8 cellular contexts compared by ENCODE assay signal in genomic region chr20:34954905-34955231, GRCh38. TPM values are rescaled to one million over a fixed set of nuclear protein-coding genes. Genes with fewer than 3 reads are reported as not detected.
DNase-seq lines count a peak whose midpoint lies in the region; ATAC-seq and TF ChIP-seq lines count a peak whose summit lies in the region.

No MANE protein-coding gene starts in this region.

- H3K36me3 ChIP-seq in BE2C (no peaks in the 10 kb centered on the region; the same call in 1 of the 2 replicates), H7 (replicated peaks; ENCODE audit: control insufficient read depth, insufficient read depth, low read length) (peaks cover 2% of the 10 kb centered on the region; the same call in 1 of the 2 replicates), SJSA1 (peaks cover 20% of the 10 kb centered on the region)

- H3K4me3 Mint-ChIP-seq in endothelial cell (ENCODE audit: unreplicated experiment) (peak overlapping the region; percentile 95), natural killer cell (peak overlapping the region; percentile 100)

- H3K4me1 ChIP-seq in BE2C = peaks cover 4% of the 10 kb centered on the region
- peaks cover 10% of the 10 kb centered on the region for H3K4me1 ChIP-seq in SJSA1 (replicated peaks)

- H3K4me3 ChIP-seq in BE2C (ENCODE audit: low read depth, low read length) = peak overlapping the region; percentile 67
- H3K4me3 ChIP-seq in H7 (ENCODE audit: insufficient read depth, low read depth, low read length) = peak overlapping the region; percentile 77
- peak overlapping the region; percentile 58 for H3K4me3 ChIP-seq in SJSA1

- peak overlapping the region; percentile 81 for H3K27ac ChIP-seq in SJSA1

- H3K9me3 Mint-ChIP-seq in endothelial cell (ENCODE audit: unreplicated experiment) (no peaks in the 10 kb centered on the region), natural killer cell (no peaks in the 10 kb centered on the region)

- DNase-seq in BE2C (peak; percentile 59), H7 (peak; percentile 48), SJSA1 (ENCODE audit: low read depth in 1 of 2, low spot score in 2 of 2) (no peak), endothelial cell (ENCODE audit: low spot score) (peak; percentile 17), natural killer cell (no peak), GM10266 (ENCODE audit: extremely low spot score) (no peak), occipital lobe (lab: John Stamatoyannopoulos, UW) (no peak)
- no peak for DNase-seq in stimulated activated CD4-positive, alpha-beta T cell treated with anti-CD3 and anti-CD28 coated beads, Interleukin-1b, Interleukin-23, amount 100 ng/mL, for 48 hours

- H3K27ac Mint-ChIP-seq in endothelial cell (ENCODE audit: unreplicated experiment) (peak overlapping the region; percentile 95), natural killer cell (peak overlapping the region; percentile 94 to 98)

- peaks cover 3% of the 10 kb centered on the region for H3K27me3 Mint-ChIP-seq in endothelial cell (ENCODE audit: unreplicated experiment)
- H3K27me3 Mint-ChIP-seq in natural killer cell (ENCODE audit: low read depth in 2 of 2) = no peaks in the 10 kb centered on the region

- TF ChIP-seq CTCF in BE2C (IDR thresholded peaks at IDR 0.05; ENCODE audit: low read depth, low read length) = no peak
- TF ChIP-seq CTCF in endothelial cell (IDR thresholded peaks at IDR 0.05; ENCODE audit: unreplicated experiment) = no peak
- no peak for TF ChIP-seq CTCF in natural killer cell (IDR thresholded peaks at IDR 0.05)
- no peak for TF ChIP-seq CTCF in GM10266 (IDR thresholded peaks at IDR 0.05; ENCODE audit: control insufficient read depth, insufficient read depth, low read depth, missing control alignments)

- intact Hi-C loops in natural killer cell (cut with micrococcal nuclease) = loop anchor here (1.0 kb wide), 2 partner anchors 79 to 83 kb away; partner anchors contain the start of genes ACSS2 and GGT7

- H3K27me3 ChIP-seq in BE2C (no peaks in the 10 kb centered on the region), H7 (ENCODE audit: control insufficient read depth, insufficient read depth, low read length) (no peaks in the 10 kb centered on the region), SJSA1 (replicated peaks) (no peaks in the 10 kb centered on the region)

- ATAC-seq in natural killer cell = peak in 1 of 3 donors; percentile 2

- H3K36me3 Mint-ChIP-seq in endothelial cell (ENCODE audit: low read depth, unreplicated experiment) (peaks cover 7% of the 10 kb centered on the region), natural killer cell (no peaks in the 10 kb centered on the region)

- no peaks in the 10 kb centered on the region for H3K9me3 ChIP-seq in BE2C
- no peaks in the 10 kb centered on the region for H3K9me3 ChIP-seq in SJSA1 (replicated peaks)

- H3K4me1 Mint-ChIP-seq in endothelial cell (ENCODE audit: unreplicated experiment) (peaks cover 27% of the 10 kb centered on the region), natural killer cell (peaks cover 21 to 23% of the 10 kb centered on the region in 2 donors)

RNA-seq across cellular contexts. Expression of gene GSS, which starts 0.7 kb away (rescaled TPM):
- polyA plus RNA-seq in BE2C (2012; ENCODE audit: insufficient read depth, insufficient read length, low read depth) = 86.1 TPM
- 72.2 and 75.2 TPM in 2 replicates for total RNA-seq in H7 (2014; rRNA removed; shearing (Covaris generic))
- total RNA-seq in SJSA1 (2014; rRNA removed; shearing (Covaris generic)) = 91.2 and 95.5 TPM in 2 replicates
- total RNA-seq in endothelial cell (ENCODE audit: unreplicated experiment) = 48.3 TPM
- total RNA-seq in natural killer cell = 10 to 100 TPM; 27.4 to 35.4 (median 30.3) TPM
- total RNA-seq in occipital lobe = 41.5 TPM

RNA-seq across cellular contexts. Expression of gene MYH7B, which starts 0.8 kb away (rescaled TPM):
- polyA plus RNA-seq in BE2C (2012; ENCODE audit: insufficient read depth, insufficient read length, low read depth) = 4.6 TPM
- total RNA-seq in H7 (2014; rRNA removed; shearing (Covaris generic)) = 0.10 and 0.18 TPM in 2 replicates
- not detected in 2 replicates for total RNA-seq in SJSA1 (2014; rRNA removed; shearing (Covaris generic))
- total RNA-seq in endothelial cell (ENCODE audit: unreplicated experiment) = 0.51 TPM
- 1 to 10 TPM in 1 of 3 donors, under 1 TPM in 2; 0.18 to 1.0 (median 0.21) TPM for total RNA-seq in natural killer cell
- total RNA-seq in occipital lobe = under 0.01 TPM

Comparison
In these comparisons a context has a peak if more than half of its experiments do, and no peak if none do; other contexts are left out.
1. DNase-seq: peak in BE2C (single experiment), H7 (single experiment) and endothelial cell (single experiment); none in SJSA1 (0 of 2), natural killer cell (single experiment), GM10266 (single experiment), stimulated activated CD4-positive, alpha-beta T cell treated with anti-CD3 and anti-CD28 coated beads, Interleukin-1b, Interleukin-23, amount 100 ng/mL, for 48 hours (single experiment) and occipital lobe (single experiment).
2. Peak in every context shown above with its lines, with median percentiles within 50 percentile points of each other: H3K4me3 ChIP-seq.